ENCODE assay signal across 17 cellular contexts in the genomic region with DNA sequence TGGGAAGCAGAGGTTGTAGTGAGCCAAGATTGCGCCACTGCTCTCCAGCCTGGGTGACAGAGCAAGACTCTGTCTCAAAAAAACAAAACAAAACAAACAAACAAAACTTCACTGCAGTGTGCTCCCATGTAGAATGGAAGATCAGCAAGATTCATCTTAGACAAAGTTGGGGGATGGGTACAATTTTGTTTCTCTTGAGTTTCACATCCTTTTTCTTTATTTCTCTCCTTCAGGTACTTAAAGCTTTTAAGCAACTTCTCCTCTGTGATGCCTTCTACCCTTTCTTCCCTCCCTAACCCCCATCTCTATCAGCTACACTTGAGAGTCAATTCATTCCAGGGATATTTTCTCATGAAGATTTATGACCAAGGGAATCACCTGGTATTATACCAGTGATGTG.
"Had no signal": no experiment of that assay in that cellular context is flagged by ENCODE, and none has a peak within 500 bp of the region (broad histone marks: within the 10 kb centered on the region; RNA-seq: fewer than 3 reads in every experiment).

No MANE protein-coding gene starts in this region.

- H3K36me3 ChIP-seq: gastroesophageal sphincter, ovary, right lobe of liver, thoracic aorta, upper lobe of right lung had no signal

- H3K9me3 ChIP-seq: gastroesophageal sphincter, ovary, right lobe of liver, thoracic aorta, upper lobe of right lung had no signal

- DNase-seq: activated CD4-positive, alpha-beta T cell treated with anti-CD3 and anti-CD28 coated beads for 1 hour; activated CD4-positive, alpha-beta T cell treated with anti-CD3 and anti-CD28 coated beads, Interleukin-2, amount 50 U/mL, for 4 hours; activated CD8-positive, alpha-beta memory T cell treated with anti-CD3 and anti-CD28 coated beads, Interleukin-2, amount 10 ng/mL, durations not matched to agents 7 days and 5 days; activated effector memory CD4-positive, alpha-beta T cell treated with anti-CD3 and anti-CD28 coated beads, Interleukin-2, amount 50 U/mL, for 16 hours; activated T-cell treated with anti-CD3 and anti-CD28 coated beads, Interleukin-2, amount 50 U/mL, for 1 hour; erythroblast; islet precursor cell; midbrain; ovary; right lobe of liver; stimulated activated naive CD8-positive, alpha-beta T cell treated with anti-CD3 and anti-CD28 coated beads, Interleukin-15, amount 100 ng/mL, for 72 hours; upper lobe of right lung had no signal

- H3K27me3 Mint-ChIP-seq: activated naive CD4-positive, alpha-beta T cell treated with anti-CD3 and anti-CD28 coated beads, Interleukin-2, amount 50 U/mL, for 24 hours; stimulated activated naive CD8-positive, alpha-beta T cell treated with anti-CD3 and anti-CD28 coated beads, Interleukin-15, amount 100 ng/mL, for 72 hours had no signal

- H3K4me3 ChIP-seq: gastroesophageal sphincter, lung, ovary, right lobe of liver, smooth muscle cell, thoracic aorta, upper lobe of right lung had no signal

- H3K36me3 Mint-ChIP-seq: activated CD8-positive, alpha-beta memory T cell treated with anti-CD3 and anti-CD28 coated beads, Interleukin-2, amount 10 ng/mL, durations not matched to agents 7 days and 5 days; activated naive CD4-positive, alpha-beta T cell treated with anti-CD3 and anti-CD28 coated beads, Interleukin-2, amount 50 U/mL, for 24 hours had no signal

- H3K4me1 ChIP-seq: right lobe of liver, upper lobe of right lung had no signal

- H3K4me2 ChIP-seq: smooth muscle cell had no signal

- H3K27me3 ChIP-seq: gastroesophageal sphincter, ovary, right lobe of liver, upper lobe of right lung had no signal

- H3K27ac ChIP-seq: gastroesophageal sphincter, ovary, right lobe of liver, thoracic aorta, upper lobe of right lung had no signal

- H3K9me3 Mint-ChIP-seq: activated naive CD4-positive, alpha-beta T cell treated with anti-CD3 and anti-CD28 coated beads, Interleukin-2, amount 50 U/mL, for 24 hours; stimulated activated naive CD8-positive, alpha-beta T cell treated with anti-CD3 and anti-CD28 coated beads, Interleukin-15, amount 100 ng/mL, for 72 hours had no signal

- H3K4me3 Mint-ChIP-seq: activated CD8-positive, alpha-beta memory T cell treated with anti-CD3 and anti-CD28 coated beads, Interleukin-2, amount 10 ng/mL, durations not matched to agents 7 days and 5 days; activated naive CD4-positive, alpha-beta T cell treated with anti-CD3 and anti-CD28 coated beads, Interleukin-2, amount 50 U/mL, for 24 hours; stimulated activated naive CD8-positive, alpha-beta T cell treated with anti-CD3 and anti-CD28 coated beads, Interleukin-15, amount 100 ng/mL, for 72 hours had no signal

- ATAC-seq: activated CD8-positive, alpha-beta memory T cell treated with anti-CD3 and anti-CD28 coated beads, Interleukin-2, amount 10 ng/mL, durations not matched to agents 7 days and 5 days; gastroesophageal sphincter; right lobe of liver; stimulated activated naive CD8-positive, alpha-beta T cell treated with anti-CD3 and anti-CD28 coated beads, Interleukin-15, amount 100 ng/mL, for 72 hours; upper lobe of right lung had no signal

- H3K27ac Mint-ChIP-seq: activated CD8-positive, alpha-beta memory T cell treated with anti-CD3 and anti-CD28 coated beads, Interleukin-2, amount 10 ng/mL, durations not matched to agents 7 days and 5 days; activated naive CD4-positive, alpha-beta T cell treated with anti-CD3 and anti-CD28 coated beads, Interleukin-2, amount 50 U/mL, for 24 hours had no signal
